Comparison of ENCODE assay signal across 8 cellular contexts in the genomic region with DNA sequence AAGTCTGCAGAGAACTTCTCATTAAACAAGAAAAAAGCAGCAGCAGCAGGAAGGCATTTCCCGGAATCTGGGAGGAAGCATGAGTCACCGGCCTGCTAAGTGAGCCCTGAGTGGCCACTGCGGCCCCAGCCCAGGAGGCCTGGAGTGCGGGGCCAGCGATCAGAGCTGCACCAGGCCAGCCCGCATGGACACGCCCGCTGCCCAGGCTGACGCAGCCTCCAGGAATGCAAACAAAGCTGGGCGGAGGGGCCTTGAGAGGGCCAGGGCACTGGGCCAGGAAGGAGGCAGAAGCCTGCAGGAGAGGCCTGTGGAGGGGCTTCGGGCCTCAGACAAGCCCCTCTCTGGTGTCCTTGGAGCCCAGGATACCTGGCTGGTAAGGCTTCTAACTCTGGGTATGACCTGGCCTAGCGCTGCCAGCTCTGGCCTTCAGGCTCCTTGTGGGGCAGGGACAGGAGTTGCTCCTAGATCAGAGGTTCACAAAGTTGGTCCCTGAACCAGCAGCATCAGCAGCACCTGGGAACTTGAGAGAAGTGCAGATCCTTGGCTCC.
DNase-seq lines count a peak whose midpoint lies in the region; ATAC-seq, FAIRE-seq and TF ChIP-seq lines count a peak whose summit lies in the region.

No MANE protein-coding gene starts in this region.

- H2AFZ ChIP-seq in IMR-90 (replicated peaks; ENCODE audit: low read length, poor library complexity) = peak overlapping the region; percentile 85

- peak overlapping the region; percentile 100 for H3K4ac ChIP-seq in IMR-90 (ENCODE audit: low read depth, low read length)

- no peaks in the 10 kb centered on the region for H4K20me1 ChIP-seq in IMR-90 (ENCODE audit: insufficient read depth, low read length)

- no peak for TF ChIP-seq CTCF in AG10803 (conservative IDR thresholded peaks at IDR 0.05; ENCODE audit: low read length)
- TF ChIP-seq CTCF in IMR-90 (conservative IDR thresholded peaks at IDR 0.05; ENCODE audit: low read depth, low read length) = no peak
- no peak for TF ChIP-seq CTCF in thoracic aorta (IDR thresholded peaks at IDR 0.05)
- TF ChIP-seq CTCF in D721Med (IDR thresholded peaks at IDR 0.05; ENCODE audit: insufficient read depth, missing control alignments) = no peak

- H3K4me2 ChIP-seq in IMR-90 (ENCODE audit: low read depth, low read length) = peak overlapping the region; percentile 11; the same call in 1 of the 2 replicates

- POLR2A ChIA-PET in IMR-90 (lab: Charles Lee; ENCODE audit: unreplicated experiment) = interaction anchor here (0.5 to 0.6 kb wide), 2 partner anchors 12 to 39 kb away, joined by 3 read pairs; no protein-coding TSS in a partner anchor

- CTCF ChIA-PET in IMR-90 (lab: Yijun Ruan, JAX) = interaction anchor here (1.6 kb wide), 1 partner anchor 48 kb away, joined by 4 read pairs; no protein-coding TSS in a partner anchor

- peak overlapping the region; percentile 96 for H3K18ac ChIP-seq in IMR-90 (ENCODE audit: low read depth, low read length)

- H3K23ac ChIP-seq in IMR-90 (ENCODE audit: low read depth, low read length) = peak overlapping the region; percentile 99

- peak overlapping the region; percentile 90 to 99 for H4K8ac ChIP-seq in IMR-90 (ENCODE audit: low read depth in 2 of 2, low read length in 2 of 2)

- dilution Hi-C loops in IMR-90 (cut with HindIII; ENCODE audit: low sequenced_read_pairs, unreplicated experiment) = no loop called here

- BruUV-seq in IMR-90 (replicated peaks; lab: Mats Ljungman, UMichigan) = no TSS peak

- ATAC-seq in IMR-90 (ENCODE audit: low read depth) (peak; percentile 94), left colon (peak; percentile 99), thoracic aorta (ENCODE audit: insufficient number of reproducible peaks, low FRiP score, low read depth) (peak; percentile 76), HG03469 (IDR thresholded peaks at IDR 0.05; ENCODE audit: unreplicated experiment) (no peak), HG02642 (IDR thresholded peaks at IDR 0.05; ENCODE audit: poor library complexity, unreplicated experiment) (no peak)

- H3K27me3 ChIP-seq in IMR-90 (ENCODE audit: control insufficient read depth, insufficient read depth, low read length) = no peaks in the 10 kb centered on the region
- no peaks in the 10 kb centered on the region for H3K27me3 ChIP-seq in thoracic aorta (replicated peaks; ENCODE audit: insufficient read depth)

- no peak for FAIRE-seq in D721Med (lab: Jason Lieb, UNC)

- H4K91ac ChIP-seq in IMR-90 (ENCODE audit: insufficient read depth, low read depth, low read length) = peak overlapping the region; percentile 100

- intact Hi-C loops in IMR-90 (cut with micrococcal nuclease) = loop anchor here (1.0 to 5.0 kb wide), 2 partner anchors 14 to 39 kb away; no protein-coding TSS in a partner anchor
- intact Hi-C loops in left colon (cut with DNase I, micrococcal nuclease) = no loop called here

- peaks cover 36% of the 10 kb centered on the region for H3K9me1 ChIP-seq in IMR-90 (ENCODE audit: insufficient read depth, low read length)

- H3K36me3 ChIP-seq in IMR-90 (ENCODE audit: control insufficient read depth, insufficient read depth, low read length) (no peaks in the 10 kb centered on the region), thoracic aorta (no peaks in the 10 kb centered on the region)

- peak overlapping the region; percentile 96 for H2BK5ac ChIP-seq in IMR-90 (ENCODE audit: low read depth, low read length, poor library complexity, severe bottlenecking)

- TF ChIP-seq RAD21 in IMR-90 (IDR thresholded peaks at IDR 0.05; ENCODE audit: low read length) = peak; percentile 40

- peak overlapping the region; percentile 99 for H2BK120ac ChIP-seq in IMR-90 (ENCODE audit: low read depth, low read length)

- H2AK5ac ChIP-seq in IMR-90 (ENCODE audit: low read depth, low read length) = peak overlapping the region; percentile 95

- H4K5ac ChIP-seq in IMR-90 (ENCODE audit: low read depth, low read length) = peak overlapping the region; percentile 75

- peaks cover 0 to 26% of the 10 kb centered on the region in 2 experiments; a peak in 2 of 4 replicates for H3K79me1 ChIP-seq in IMR-90 (ENCODE audit: low read depth in 1 of 2, low read length in 2 of 2)

- 2% methylated on average over 8 of the region's 12 CpGs; no CpG with 5 or more reads in 1 of the 2 experiments for WGBS in IMR-90 (ENCODE audit: extremely low coverage in 2 of 2, insufficient read length in 1 of 2), 2 experiments

- H3K4me1 ChIP-seq in IMR-90 (ENCODE audit: control insufficient read depth, insufficient read depth, low read length) = peaks cover 33% of the 10 kb centered on the region
- peaks cover 13 to 43% of the 10 kb centered on the region in 2 donors for H3K4me1 ChIP-seq in thoracic aorta (ENCODE audit: control insufficient read depth in 1 of 2, low read depth in 2 of 2)

- H2AK9ac ChIP-seq in IMR-90 (replicated peaks; ENCODE audit: low read depth, low read length, poor library complexity) = peak overlapping the region; percentile 100

- H2BK20ac ChIP-seq in IMR-90 (ENCODE audit: low read depth, low read length) = peak overlapping the region; percentile 100

- peak; percentile 97 for DNase-seq in AG10803 (ENCODE audit: low read depth)
- peak; percentile 98 for DNase-seq in IMR-90
- DNase-seq in caudate nucleus (lab: John Stamatoyannopoulos, UW) = peak in 4 of 61 donors; percentile 3 to 48 (median 24)
- peak; percentile 83 to 91 for DNase-seq in left colon
- DNase-seq in thoracic aorta (ENCODE audit: low spot score) = peak; percentile 70
- DNase-seq in D721Med (ENCODE audit: insufficient read length, low spot score) = no peak

- H3K14ac ChIP-seq in IMR-90 (replicated peaks; ENCODE audit: low read depth, low read length) = peak overlapping the region; percentile 98

- peak overlapping the region; percentile 71 for H3K9ac ChIP-seq in IMR-90 (ENCODE audit: low read depth, low read length)

- H3K4me3 ChIP-seq in AG10803 (ENCODE audit: low read length) = peak overlapping the region; percentile 7; the same call in 1 of the 2 replicates
- H3K4me3 ChIP-seq in IMR-90 (ENCODE audit: insufficient read depth, low read depth, low read length) = no peak overlapping the region
- no peak overlapping the region for H3K4me3 ChIP-seq in thoracic aorta

- in situ Hi-C loops in IMR-90 (cut with MboI; ENCODE audit: low sequenced_read_pairs) = no loop called here

- H2BK15ac ChIP-seq in IMR-90 (ENCODE audit: low read depth, low read length) = peak overlapping the region; percentile 97

- no peaks in the 10 kb centered on the region for H3K9me3 ChIP-seq in IMR-90 (ENCODE audit: control insufficient read depth, insufficient read depth, low read length)
- H3K9me3 ChIP-seq in thoracic aorta = no peaks in the 10 kb centered on the region

- H3K56ac ChIP-seq in IMR-90 (ENCODE audit: extremely low read depth, insufficient read depth, low read length) = peak overlapping the region; percentile 96

- TF ChIP-seq POLR2A in IMR-90 (IDR thresholded peaks at IDR 0.05; ENCODE audit: low read depth, low read length) = no peak

- peak overlapping the region; percentile 99 for H3K27ac ChIP-seq in IMR-90 (ENCODE audit: insufficient read depth, low read length)
- H3K27ac ChIP-seq in caudate nucleus (ENCODE audit: low read depth, low read length) = peak overlapping the region; percentile 26
- peak overlapping the region; percentile 74 to 89 for H3K27ac ChIP-seq in thoracic aorta

TF ChIP-seq in IMR-90, 13 proteins besides CTCF, POLR2A, EP300 and RAD21:
- TF ChIP-seq BHLHE40 (IDR thresholded peaks at IDR 0.05; ENCODE audit: low read depth, low read length) (peak; percentile 34; the same call in 1 of the 2 replicates), USF2 (IDR thresholded peaks at IDR 0.05; ENCODE audit: low read depth, low read length) (peak; percentile 27; the same call in 1 of the 2 replicates), RCOR1 (IDR thresholded peaks at IDR 0.05; ENCODE audit: insufficient replicate concordance, low read length) (no peak), RFX5 (IDR thresholded peaks at IDR 0.05; ENCODE audit: low read depth, low read length) (no peak), SMC3 (IDR thresholded peaks at IDR 0.05; ENCODE audit: low read depth, low read length) (no peak), CHD1 (IDR thresholded peaks at IDR 0.05; ENCODE audit: low read depth, low read length) (no peak), NFE2L2 (IDR thresholded peaks at IDR 0.05; ENCODE audit: low read depth, low read length) (no peak; the same call in 1 of the 2 replicates), MXI1 (IDR thresholded peaks at IDR 0.05; ENCODE audit: borderline replicate concordance, low read depth, low read length) (peak; percentile 75), FOS (IDR thresholded peaks at IDR 0.05; ENCODE audit: low read depth, low read length) (peak; percentile 91), MAFK (IDR thresholded peaks at IDR 0.05; ENCODE audit: low read depth, low read length) (no peak), CEBPB (IDR thresholded peaks at IDR 0.05; ENCODE audit: low read depth, low read length) (no peak), MAZ (IDR thresholded peaks at IDR 0.05; ENCODE audit: borderline replicate concordance, low read depth, low read length) (peak; percentile 85)
- TF ChIP-seq, protein P1, sequence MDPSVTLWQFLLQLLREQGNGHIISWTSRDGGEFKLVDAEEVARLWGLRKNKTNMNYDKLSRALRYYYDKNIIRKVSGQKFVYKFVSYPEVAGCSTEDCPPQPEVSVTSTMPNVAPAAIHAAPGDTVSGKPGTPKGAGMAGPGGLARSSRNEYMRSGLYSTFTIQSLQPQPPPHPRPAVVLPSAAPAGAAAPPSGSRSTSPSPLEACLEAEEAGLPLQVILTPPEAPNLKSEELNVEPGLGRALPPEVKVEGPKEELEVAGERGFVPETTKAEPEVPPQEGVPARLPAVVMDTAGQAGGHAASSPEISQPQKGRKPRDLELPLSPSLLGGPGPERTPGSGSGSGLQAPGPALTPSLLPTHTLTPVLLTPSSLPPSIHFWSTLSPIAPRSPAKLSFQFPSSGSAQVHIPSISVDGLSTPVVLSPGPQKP (IDR thresholded peaks at IDR 0.05; ENCODE audit: borderline replicate concordance, low read depth, low read length) = no peak
TF ChIP-seq in IMR-90: peak in this region for 5.

Comparison
In these comparisons a context has a peak if more than half of its experiments do, and no peak if none do; other contexts are left out.
1. ATAC-seq: peak in IMR-90 (single experiment), left colon (single experiment) and thoracic aorta (single experiment); none in HG03469 (single experiment) and HG02642 (single experiment).
2. H3K27ac ChIP-seq: peak in every context shown above with its lines; median percentile 99 in IMR-90; 82 in thoracic aorta; 26 in caudate nucleus.